ENCODE assay signal across 8 cellular contexts in genomic region chr9:99104459-99105151, GRCh38. TPM values are rescaled to one million over a fixed set of nuclear protein-coding genes. Genes with fewer than 3 reads are reported as not detected.
A peak's percentile ranks its signal among the peaks of the same experiment; 100 is the strongest.
DNase-seq lines count a peak whose midpoint lies in the region; ATAC-seq and TF ChIP-seq lines count a peak whose summit lies in the region.

TGFBR1 (plus strand) TSS chr9:99105113; CDS start chr9:99105206, 93 bp downstream.

- peak within 1 kb of the TSS; percentile 70 for H2AFZ ChIP-seq in GM23248
- H2AFZ ChIP-seq in Karpas-422 (ENCODE audit: low read length): peak within 1 kb of the TSS; percentile 80
- H2AFZ ChIP-seq in fibroblast of lung (ENCODE audit: low read length): peak within 1 kb of the TSS; percentile 80

- H3K27me3 Mint-ChIP-seq in activated T-helper 17 cell treated with anti-CD3 and anti-CD28 coated beads, Interleukin-2, amount 50 U/mL, for 72 hours: no peaks in the 10 kb centered on the region
- H3K27me3 Mint-ChIP-seq in naive thymus-derived CD4-positive, alpha-beta T cell: no peaks in the 10 kb centered on the region
- H3K27me3 Mint-ChIP-seq in stimulated activated naive B cell treated with anti-CD40 and anti-IgM and Interleukin-4, amounts not matched to agents 10 μg/mL and 1 μg/mL and 100 μg/mL, for 72 hours: no peaks in the 10 kb centered on the region

- H3K36me3 ChIP-seq in GM23248 (ENCODE audit: low read depth): no peaks in the 10 kb centered on the region
- H3K36me3 ChIP-seq in Karpas-422 (ENCODE audit: insufficient read depth, low read length): no peaks in the 10 kb centered on the region
- no peaks in the 10 kb centered on the region for H3K36me3 ChIP-seq in fibroblast of lung (ENCODE audit: control insufficient read depth, insufficient read depth, low read length)
- peaks cover 0 to 5% (median 0%) of the 10 kb centered on the region in 3 experiments for H3K36me3 ChIP-seq in naive thymus-derived CD4-positive, alpha-beta T cell (ENCODE audit: control insufficient read depth in 2 of 3, insufficient read depth in 3 of 3, low read length in 3 of 3)

- DNase-seq in DMS79 treated with DMSO at 0.1 percent for 48 hours (lab: John Stamatoyannopoulos, UW): peak; percentile 54
- peak; percentile 97 for DNase-seq in GM23248
- DNase-seq in Karpas-422: peak; percentile 96
- DNase-seq in RPMI7951 (ENCODE audit: low read depth): peak; percentile 93
- peak; percentile 86 to 89 for DNase-seq in fibroblast of lung (ENCODE audit: low read depth in 2 of 2)
- DNase-seq in naive thymus-derived CD4-positive, alpha-beta T cell: peak; percentile 87 to 98 (median 89)
- DNase-seq in stimulated activated naive B cell treated with anti-CD40 and anti-IgM and Interleukin-4, amounts not matched to agents 10 μg/mL and 1 μg/mL and 100 μg/mL, for 72 hours: peak; percentile 92

- H3K79me2 ChIP-seq in GM23248 (ENCODE audit: insufficient read depth): peaks cover 41% of the 10 kb centered on the region
- H3K79me2 ChIP-seq in Karpas-422 (ENCODE audit: low read length): no peaks in the 10 kb centered on the region
- H3K79me2 ChIP-seq in fibroblast of lung (ENCODE audit: control insufficient read depth, insufficient read depth, low read length): peaks cover 27% of the 10 kb centered on the region

- 0 to 2% methylated on average over 45 to 46 of the region's 60 CpGs for WGBS in GM23248 (ENCODE audit: low coverage in 1 of 2, low lambda C conversion rate in 2 of 2, missing lambda C conversion rate in 2 of 2), 2 experiments

- intact Hi-C loops in naive thymus-derived CD4-positive, alpha-beta T cell (cut with micrococcal nuclease): loop anchor here (1.0 to 5.0 kb wide), 11 partner anchors 9 to 847 kb away; partner anchors contain the start of genes NR4A3 (in 1 of the 2), SEC61B (in 1 of the 2) and TBC1D2 (in 1 of the 2)

- CTCF ChIA-PET in naive thymus-derived CD4-positive, alpha-beta T cell (lab: Charles Lee): interaction anchor here (1.1 to 5.1 kb wide), 7 partner anchors 8 to 103 kb away, joined by 3 to 47 read pairs (median 9); no protein-coding TSS in a partner anchor

- peaks cover 11% of the 10 kb centered on the region for H3K36me3 Mint-ChIP-seq in activated T-helper 17 cell treated with anti-CD3 and anti-CD28 coated beads, Interleukin-2, amount 50 U/mL, for 72 hours (ENCODE audit: low read depth)
- H3K36me3 Mint-ChIP-seq in naive thymus-derived CD4-positive, alpha-beta T cell: peaks cover 0 to 33% (median 0%) of the 10 kb centered on the region in 5 donors
- peaks cover 0 to 1% of the 10 kb centered on the region in 2 donors for H3K36me3 Mint-ChIP-seq in stimulated activated naive B cell treated with anti-CD40 and anti-IgM and Interleukin-4, amounts not matched to agents 10 μg/mL and 1 μg/mL and 100 μg/mL, for 72 hours

- H3K9me3 ChIP-seq in GM23248 (ENCODE audit: low read depth) (no peaks in the 10 kb centered on the region), Karpas-422 (ENCODE audit: low read length) (no peaks in the 10 kb centered on the region), fibroblast of lung (ENCODE audit: control insufficient read depth, insufficient read depth, low read depth, low read length) (no peaks in the 10 kb centered on the region)
- H3K9me3 ChIP-seq in naive thymus-derived CD4-positive, alpha-beta T cell (ENCODE audit: control insufficient read depth in 2 of 3, low read length in 3 of 3): no peaks in the 10 kb centered on the region

- H4K20me1 ChIP-seq in GM23248 (ENCODE audit: insufficient read depth) (peaks cover 4% of the 10 kb centered on the region; the same call in 1 of the 2 replicates), Karpas-422 (ENCODE audit: insufficient read depth, low read depth, low read length) (peaks cover 33% of the 10 kb centered on the region), fibroblast of lung (ENCODE audit: control insufficient read depth, extremely low read depth, insufficient read depth, low read length) (no peaks in the 10 kb centered on the region)

- H3K4me3 ChIP-seq in GM23248: peak within 1 kb of the TSS; percentile 92
- H3K4me3 ChIP-seq in Karpas-422 (ENCODE audit: low read length): peak within 1 kb of the TSS; percentile 77
- H3K4me3 ChIP-seq in fibroblast of lung (replicated peaks in 1 of 4; ENCODE audit: control extremely low read depth in 1 of 4, insufficient read depth in 1 of 4, low read depth in 3 of 4, low read length in 4 of 4): peak within 1 kb of the TSS; percentile 75 to 87 (median 80)
- H3K4me3 ChIP-seq in naive thymus-derived CD4-positive, alpha-beta T cell (ENCODE audit: low read length): peak within 1 kb of the TSS; percentile 73

- peak in 1 of 2 donors; percentile 4 for TF ChIP-seq CTCF in fibroblast of lung (conservative IDR thresholded peaks at IDR 0.05 in 1 of 2, IDR thresholded peaks at IDR 0.05 in 1 of 2; ENCODE audit: low read depth in 1 of 2, low read length in 2 of 2)

- H3K9me2 ChIP-seq in GM23248 (ENCODE audit: insufficient read depth) (no peaks in the 10 kb centered on the region), Karpas-422 (replicated peaks; ENCODE audit: insufficient read depth, low read length) (no peaks in the 10 kb centered on the region)

- ATAC-seq in activated T-helper 17 cell treated with anti-CD3 and anti-CD28 coated beads, Interleukin-2, amount 50 U/mL, for 72 hours (replicated peaks): peak; percentile 93
- ATAC-seq in naive thymus-derived CD4-positive, alpha-beta T cell: peak; percentile 91
- ATAC-seq in stimulated activated naive B cell treated with anti-CD40 and anti-IgM and Interleukin-4, amounts not matched to agents 10 μg/mL and 1 μg/mL and 100 μg/mL, for 72 hours (replicated peaks): peak; percentile 90 to 92

- H3K27ac Mint-ChIP-seq in activated T-helper 17 cell treated with anti-CD3 and anti-CD28 coated beads, Interleukin-2, amount 50 U/mL, for 72 hours: peak within 1 kb of the TSS; percentile 93
- peak within 1 kb of the TSS; percentile 78 to 99 (median 95) for H3K27ac Mint-ChIP-seq in naive thymus-derived CD4-positive, alpha-beta T cell
- H3K27ac Mint-ChIP-seq in stimulated activated naive B cell treated with anti-CD40 and anti-IgM and Interleukin-4, amounts not matched to agents 10 μg/mL and 1 μg/mL and 100 μg/mL, for 72 hours: peak within 1 kb of the TSS; percentile 95

- peak within 1 kb of the TSS; percentile 96 for H3K4me3 Mint-ChIP-seq in activated T-helper 17 cell treated with anti-CD3 and anti-CD28 coated beads, Interleukin-2, amount 50 U/mL, for 72 hours
- peak within 1 kb of the TSS; percentile 90 to 97 (median 94) for H3K4me3 Mint-ChIP-seq in naive thymus-derived CD4-positive, alpha-beta T cell
- H3K4me3 Mint-ChIP-seq in stimulated activated naive B cell treated with anti-CD40 and anti-IgM and Interleukin-4, amounts not matched to agents 10 μg/mL and 1 μg/mL and 100 μg/mL, for 72 hours: peak within 1 kb of the TSS; percentile 95 to 98

- in situ Hi-C loops in GM23248 (cut with MboI): no loop called here

- H3K9me3 Mint-ChIP-seq in activated T-helper 17 cell treated with anti-CD3 and anti-CD28 coated beads, Interleukin-2, amount 50 U/mL, for 72 hours: no peaks in the 10 kb centered on the region
- H3K9me3 Mint-ChIP-seq in naive thymus-derived CD4-positive, alpha-beta T cell: peaks cover 0 to 6% (median 0%) of the 10 kb centered on the region in 11 donors
- peaks cover 3 to 4% of the 10 kb centered on the region in 2 donors for H3K9me3 Mint-ChIP-seq in stimulated activated naive B cell treated with anti-CD40 and anti-IgM and Interleukin-4, amounts not matched to agents 10 μg/mL and 1 μg/mL and 100 μg/mL, for 72 hours

- H3K9ac ChIP-seq in GM23248 (peak within 1 kb of the TSS; percentile 98), Karpas-422 (ENCODE audit: low read length) (peak within 1 kb of the TSS; percentile 72), fibroblast of lung (ENCODE audit: insufficient read depth, low read length) (peak within 1 kb of the TSS; percentile 94)

- H3K4me1 ChIP-seq in GM23248 (ENCODE audit: insufficient read depth): peaks cover 45% of the 10 kb centered on the region
- peaks cover 15% of the 10 kb centered on the region for H3K4me1 ChIP-seq in Karpas-422 (ENCODE audit: low read length)
- peaks cover 11% of the 10 kb centered on the region for H3K4me1 ChIP-seq in fibroblast of lung (ENCODE audit: control insufficient read depth, extremely low read depth, insufficient read depth, low read length)
- peaks cover 43 to 49% of the 10 kb centered on the region in 2 donors for H3K4me1 ChIP-seq in naive thymus-derived CD4-positive, alpha-beta T cell (ENCODE audit: control insufficient read depth in 2 of 2, insufficient read depth in 2 of 2, low read length in 2 of 2)

- H3K4me2 ChIP-seq in GM23248 (ENCODE audit: unreplicated experiment) (peak within 1 kb of the TSS; percentile 98), Karpas-422 (ENCODE audit: low read depth, low read length, poor library complexity, severe bottlenecking) (peak within 1 kb of the TSS; percentile 89), fibroblast of lung (ENCODE audit: extremely low read depth, insufficient read depth, low read length) (peak within 1 kb of the TSS; percentile 92)

- peaks cover 40% of the 10 kb centered on the region for H3F3A ChIP-seq in GM23248 (ENCODE audit: insufficient read depth)

- peaks cover 34% of the 10 kb centered on the region for H3K4me1 Mint-ChIP-seq in activated T-helper 17 cell treated with anti-CD3 and anti-CD28 coated beads, Interleukin-2, amount 50 U/mL, for 72 hours
- peaks cover 36 to 65% (median 59%) of the 10 kb centered on the region in 7 donors for H3K4me1 Mint-ChIP-seq in naive thymus-derived CD4-positive, alpha-beta T cell
- H3K4me1 Mint-ChIP-seq in stimulated activated naive B cell treated with anti-CD40 and anti-IgM and Interleukin-4, amounts not matched to agents 10 μg/mL and 1 μg/mL and 100 μg/mL, for 72 hours: peaks cover 28 to 54% of the 10 kb centered on the region in 2 donors

- peak within 1 kb of the TSS; percentile 92 for H3K27ac ChIP-seq in GM23248
- no peak within 1 kb of the TSS for H3K27ac ChIP-seq in Karpas-422 (ENCODE audit: low read length)
- peak within 1 kb of the TSS; percentile 89 for H3K27ac ChIP-seq in fibroblast of lung (ENCODE audit: insufficient read depth, low read length)
- peak within 1 kb of the TSS; percentile 74 for H3K27ac ChIP-seq in naive thymus-derived CD4-positive, alpha-beta T cell (ENCODE audit: low read depth, low read length)

- H3K27me3 ChIP-seq in GM23248 (replicated peaks; ENCODE audit: insufficient read depth) (no peaks in the 10 kb centered on the region), Karpas-422 (ENCODE audit: low read length) (no peaks in the 10 kb centered on the region), fibroblast of lung (ENCODE audit: control insufficient read depth, insufficient read depth, low read length) (no peaks in the 10 kb centered on the region)
- H3K27me3 ChIP-seq in naive thymus-derived CD4-positive, alpha-beta T cell (ENCODE audit: control insufficient read depth in 2 of 2, insufficient read depth in 2 of 2, low read length in 2 of 2): no peaks in the 10 kb centered on the region

- POLR2A ChIA-PET in naive thymus-derived CD4-positive, alpha-beta T cell (lab: Charles Lee): interaction anchor here (0.9 to 8.6 kb wide), 13 partner anchors 9 to 102 kb away, joined by 3 to 102 read pairs (median 4); no protein-coding TSS in a partner anchor

RNA-seq across cellular contexts. Expression of gene TGFBR1, which starts in this region (rescaled TPM):
- 73.9 and 75.1 TPM in 2 replicates for total RNA-seq in GM23248 (2014; rRNA removed; shearing (Covaris generic))
- polyA plus RNA-seq in GM23248 (2016; fragmentation: Nextera tagmentation; extraction: Ambion mirVana): 41.0 and 46.3 TPM in 2 replicates
- 7.2 and 17.9 TPM in 2 replicates for total RNA-seq in Karpas-422 (2014; rRNA removed; shearing (Covaris generic); ENCODE audit: low replicate concordance)
- total RNA-seq in RPMI7951 (2014; rRNA removed; shearing (Covaris generic)): 51.5 and 54.8 TPM in 2 replicates
- total RNA-seq in activated T-helper 17 cell treated with anti-CD3 and anti-CD28 coated beads, Interleukin-2, amount 50 U/mL, for 72 hours: 10 to 100 TPM; 56.0 to 56.3 TPM
- 63.9 and 79.1 TPM in 2 replicates for total RNA-seq in fibroblast of lung
- 30.4 and 78.5 TPM in 2 replicates for polyA plus RNA-seq in fibroblast of lung
- 20.4 and 45.3 TPM in 2 replicates for polyA plus RNA-seq in fibroblast of lung (2012)
- 96.2 and 132 TPM in 2 replicates for polyA minus RNA-seq in fibroblast of lung (ENCODE audit: low replicate concordance)
- 10 to 100 TPM; 20.6 to 95.5 (median 29.5) TPM for total RNA-seq in naive thymus-derived CD4-positive, alpha-beta T cell
- 10 to 100 TPM; 18.3 to 22.0 TPM for polyA plus RNA-seq in naive thymus-derived CD4-positive, alpha-beta T cell
